Comparison of ENCODE assay signal across 19 cellular contexts in genomic region chr9:88945636-88946333, GRCh38.
"Had no signal": no experiment of that assay in that cellular context is flagged by ENCODE, and none has a peak within 500 bp of the region (broad histone marks: within the 10 kb centered on the region; RNA-seq: fewer than 3 reads in every experiment).

No MANE protein-coding gene starts in this region.

- DNase-seq: dermis blood vessel endothelial cell; dorsolateral prefrontal cortex; effector CD4-positive, alpha-beta T cell; effector memory CD4-positive, alpha-beta T cell; esophagus squamous epithelium; foreskin fibroblast; foreskin melanocyte; gastrocnemius medialis; glutamatergic neuron; head of caudate nucleus; heart right ventricle; hippocampal formation; left cardiac atrium; left lung; left ventricle myocardium superior; lower lobe of right lung; mesendoderm; midbrain had no signal

- H3K9me3 ChIP-seq: esophagus squamous epithelium, gastrocnemius medialis, left lung, lower lobe of right lung had no signal

- H3K4me3 ChIP-seq: coronary artery, dorsolateral prefrontal cortex, esophagus squamous epithelium, gastrocnemius medialis, heart right ventricle, left lung, lower lobe of right lung had no signal

- H3K27ac ChIP-seq: coronary artery, dorsolateral prefrontal cortex, esophagus squamous epithelium, gastrocnemius medialis, heart right ventricle, left lung, lower lobe of right lung had no signal

- H3K27me3 ChIP-seq: dorsolateral prefrontal cortex, esophagus squamous epithelium, gastrocnemius medialis, heart right ventricle, left lung had no signal

- H3K36me3 ChIP-seq: esophagus squamous epithelium, gastrocnemius medialis, heart right ventricle, left lung, lower lobe of right lung had no signal

- H3K4me1 ChIP-seq: gastrocnemius medialis had no signal

- ATAC-seq: gastrocnemius medialis, heart right ventricle, left cardiac atrium, left lung, left ventricle myocardium superior, lower lobe of right lung had no signal
